Comparison of ENCODE assay signal across 18 cellular contexts in the genomic region with DNA sequence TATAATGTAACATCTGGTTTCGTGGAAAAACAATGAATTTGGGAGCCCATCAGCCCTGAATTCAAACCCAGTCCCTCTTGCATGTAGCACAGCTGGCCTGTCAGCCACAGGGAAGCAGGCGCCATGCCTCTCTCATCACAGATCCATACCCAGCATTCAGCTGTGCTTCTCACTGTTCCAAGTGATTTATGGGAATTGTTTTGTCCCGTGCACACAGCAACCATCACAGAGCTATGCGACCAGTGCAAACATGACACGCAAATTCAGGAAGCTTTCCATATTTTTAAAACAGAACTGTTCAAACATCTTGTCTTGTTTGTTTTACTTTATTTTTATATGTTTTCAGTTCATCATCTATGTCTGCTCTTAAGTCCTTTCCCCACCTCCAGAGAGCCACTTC.
A peak's percentile ranks its signal among the peaks of the same experiment; 100 is the strongest.
DNase-seq lines count a peak whose midpoint lies in the region; ATAC-seq and TF ChIP-seq lines count a peak whose summit lies in the region.
"Had no signal": no experiment of that assay in that cellular context is flagged by ENCODE, and none has a peak within 500 bp of the region (broad histone marks: within the 10 kb centered on the region; RNA-seq: fewer than 3 reads in every experiment).

No MANE protein-coding gene starts in this region.

- H3K4me3 ChIP-seq in BLaER1 treated with 17β-estradiol and CSF1 and Interleukin-3, amounts not matched to agents 10 nM and 100 nM: no peak overlapping the region
- H3K4me3 ChIP-seq in GM23338: no peak overlapping the region
- no peak overlapping the region for H3K4me3 ChIP-seq in coronary artery

- no peak overlapping the region for H3K27ac ChIP-seq in BLaER1 treated with 17β-estradiol and CSF1 and Interleukin-3, amounts not matched to agents 10 nM and 100 nM
- no peak overlapping the region for H3K27ac ChIP-seq in GM23338 (ENCODE audit: low read depth)
- no peak overlapping the region for H3K27ac ChIP-seq in coronary artery
- H3K27ac ChIP-seq: KMS-11 had no signal

- DNase-seq in GM23338 (ENCODE audit: low spot score) (no peak), coronary artery (ENCODE audit: low spot score) (peak; percentile 4), nephron progenitor cell (no peak), NCI-H187 (lab: John Stamatoyannopoulos, UW) (no peak), cerebellar nuclear complex (lab: John Stamatoyannopoulos, UW) (no peak)
- DNase-seq: C1 segment of cervical spinal cord; Calu3; CD4-positive, alpha-beta T cell; DMS 273 treated with DMSO at 0.1 percent for 48 hours; DMS79 treated with DMSO at 0.1 percent for 48 hours; EL; HCEC 1CT; HFFc6; IMR-90 had no signal

- no peak overlapping the region for H3K4me3 Mint-ChIP-seq in GM23338
- no peak overlapping the region for H3K4me3 Mint-ChIP-seq in nephron progenitor cell
- H3K4me3 Mint-ChIP-seq: CD4-positive, alpha-beta T cell; HFFc6 had no signal

- H3K4me1 Mint-ChIP-seq in GM23338 (peaks cover 5% of the 10 kb centered on the region), nephron progenitor cell (peaks cover 36% of the 10 kb centered on the region)

- H3K27ac Mint-ChIP-seq in GM23338 (no peak overlapping the region), nephron progenitor cell (peak overlapping the region; percentile 45)
- H3K27ac Mint-ChIP-seq: CD4-positive, alpha-beta T cell; HFFc6 had no signal

- H3K9ac ChIP-seq in BLaER1 treated with 17β-estradiol and CSF1 and Interleukin-3, amounts not matched to agents 10 nM and 100 nM: no peak overlapping the region
- H3K9ac ChIP-seq: KMS-11 had no signal

- H3K9me2 ChIP-seq in GM23338 (ENCODE audit: insufficient read depth): no peaks in the 10 kb centered on the region

- no peaks in the 10 kb centered on the region for H3F3A ChIP-seq in GM23338 (replicated peaks; ENCODE audit: low read depth)

- H3K36me3 ChIP-seq in BLaER1 treated with 17β-estradiol and CSF1 and Interleukin-3, amounts not matched to agents 10 nM and 100 nM: no peaks in the 10 kb centered on the region
- no peaks in the 10 kb centered on the region; the same call in 1 of the 2 replicates for H3K36me3 ChIP-seq in GM23338 (ENCODE audit: insufficient read depth)

- TF ChIP-seq CTCF in GM23338 (conservative IDR thresholded peaks at IDR 0.05; ENCODE audit: low read depth in 2 of 2): no peak
- no peak for TF ChIP-seq CTCF in coronary artery (IDR thresholded peaks at IDR 0.05)
- no peak for TF ChIP-seq CTCF in nephron progenitor cell (IDR thresholded peaks at IDR 0.05)

- H3K27me3 Mint-ChIP-seq in GM23338 (ENCODE audit: insufficient read depth, low read depth, poor library complexity) (no peaks in the 10 kb centered on the region), nephron progenitor cell (ENCODE audit: low read depth, poor library complexity) (peaks cover 10% of the 10 kb centered on the region)

- no peaks in the 10 kb centered on the region for H3K79me2 ChIP-seq in GM23338 (replicated peaks; ENCODE audit: insufficient read depth)

- peaks cover 57% of the 10 kb centered on the region for H3K9me3 Mint-ChIP-seq in GM23338
- peaks cover 46% of the 10 kb centered on the region for H3K9me3 Mint-ChIP-seq in nephron progenitor cell

- H3K36me3 Mint-ChIP-seq in GM23338 (ENCODE audit: low read depth): peaks cover 25% of the 10 kb centered on the region
- H3K36me3 Mint-ChIP-seq in nephron progenitor cell (ENCODE audit: low read depth): peaks cover 8% of the 10 kb centered on the region

- H3K9me3 ChIP-seq in BLaER1 treated with 17β-estradiol and CSF1 and Interleukin-3, amounts not matched to agents 10 nM and 100 nM (replicated peaks in 1 of 11): peaks cover 19 to 38% (median 36%) of the 10 kb centered on the region in 11 experiments

- ATAC-seq in GM23338 (no peak), GM21423 (IDR thresholded peaks at IDR 0.05; ENCODE audit: unreplicated experiment) (no peak), GM21381 (IDR thresholded peaks at IDR 0.05; ENCODE audit: unreplicated experiment) (no peak)

- H2AFZ ChIP-seq in GM23338: peak overlapping the region; percentile 7; the same call in 1 of the 2 replicates

- no peaks in the 10 kb centered on the region for H4K20me1 ChIP-seq in BLaER1 treated with 17β-estradiol and CSF1 and Interleukin-3, amounts not matched to agents 10 nM and 100 nM
- no peaks in the 10 kb centered on the region for H4K20me1 ChIP-seq in GM23338 (replicated peaks; ENCODE audit: insufficient read depth)

- no peaks in the 10 kb centered on the region for H3K27me3 ChIP-seq in BLaER1 treated with 17β-estradiol and CSF1 and Interleukin-3, amounts not matched to agents 10 nM and 100 nM
- no peaks in the 10 kb centered on the region for H3K27me3 ChIP-seq in GM23338 (ENCODE audit: insufficient read depth)

- H3K4me1 ChIP-seq in BLaER1 treated with 17β-estradiol and CSF1 and Interleukin-3, amounts not matched to agents 10 nM and 100 nM: peaks cover 13 to 38% (median 35%) of the 10 kb centered on the region in 10 experiments; a peak in 19 of 20 replicates
- H3K4me1 ChIP-seq in GM23338 (ENCODE audit: insufficient read depth): no peaks in the 10 kb centered on the region

- H3K4me2 ChIP-seq in BLaER1 treated with 17β-estradiol and CSF1 and Interleukin-3, amounts not matched to agents 10 nM and 100 nM: peak overlapping the region in 9 of 11 experiments; percentile 55 to 90 (median 76); a peak in 15 of 22 replicates
- no peak overlapping the region for H3K4me2 ChIP-seq in GM23338
- H3K4me2 ChIP-seq: KMS-11 had no signal

TF ChIP-seq in GM23338, 12 proteins besides CTCF, POLR2A, EP300 and RAD21 (continues in another document):
- TF ChIP-seq EZH2phosphoT487 (IDR thresholded peaks at IDR 0.05; ENCODE audit: unreplicated experiment): no peak
- no peak for TF ChIP-seq CREB1 (CRISPR knock-in tag; IDR thresholded peaks at IDR 0.05; ENCODE audit: low read depth)
- TF ChIP-seq, protein P1, sequence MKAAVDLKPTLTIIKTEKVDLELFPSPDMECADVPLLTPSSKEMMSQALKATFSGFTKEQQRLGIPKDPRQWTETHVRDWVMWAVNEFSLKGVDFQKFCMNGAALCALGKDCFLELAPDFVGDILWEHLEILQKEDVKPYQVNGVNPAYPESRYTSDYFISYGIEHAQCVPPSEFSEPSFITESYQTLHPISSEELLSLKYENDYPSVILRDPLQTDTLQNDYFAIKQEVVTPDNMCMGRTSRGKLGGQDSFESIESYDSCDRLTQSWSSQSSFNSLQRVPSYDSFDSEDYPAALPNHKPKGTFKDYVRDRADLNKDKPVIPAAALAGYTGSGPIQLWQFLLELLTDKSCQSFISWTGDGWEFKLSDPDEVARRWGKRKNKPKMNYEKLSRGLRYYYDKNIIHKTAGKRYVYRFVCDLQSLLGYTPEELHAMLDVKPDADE (IDR thresholded peaks at IDR 0.05): no peak
- no peak for TF ChIP-seq ZNF114 (CRISPR knock-in tag; IDR thresholded peaks at IDR 0.05)
- TF ChIP-seq, protein P2, sequence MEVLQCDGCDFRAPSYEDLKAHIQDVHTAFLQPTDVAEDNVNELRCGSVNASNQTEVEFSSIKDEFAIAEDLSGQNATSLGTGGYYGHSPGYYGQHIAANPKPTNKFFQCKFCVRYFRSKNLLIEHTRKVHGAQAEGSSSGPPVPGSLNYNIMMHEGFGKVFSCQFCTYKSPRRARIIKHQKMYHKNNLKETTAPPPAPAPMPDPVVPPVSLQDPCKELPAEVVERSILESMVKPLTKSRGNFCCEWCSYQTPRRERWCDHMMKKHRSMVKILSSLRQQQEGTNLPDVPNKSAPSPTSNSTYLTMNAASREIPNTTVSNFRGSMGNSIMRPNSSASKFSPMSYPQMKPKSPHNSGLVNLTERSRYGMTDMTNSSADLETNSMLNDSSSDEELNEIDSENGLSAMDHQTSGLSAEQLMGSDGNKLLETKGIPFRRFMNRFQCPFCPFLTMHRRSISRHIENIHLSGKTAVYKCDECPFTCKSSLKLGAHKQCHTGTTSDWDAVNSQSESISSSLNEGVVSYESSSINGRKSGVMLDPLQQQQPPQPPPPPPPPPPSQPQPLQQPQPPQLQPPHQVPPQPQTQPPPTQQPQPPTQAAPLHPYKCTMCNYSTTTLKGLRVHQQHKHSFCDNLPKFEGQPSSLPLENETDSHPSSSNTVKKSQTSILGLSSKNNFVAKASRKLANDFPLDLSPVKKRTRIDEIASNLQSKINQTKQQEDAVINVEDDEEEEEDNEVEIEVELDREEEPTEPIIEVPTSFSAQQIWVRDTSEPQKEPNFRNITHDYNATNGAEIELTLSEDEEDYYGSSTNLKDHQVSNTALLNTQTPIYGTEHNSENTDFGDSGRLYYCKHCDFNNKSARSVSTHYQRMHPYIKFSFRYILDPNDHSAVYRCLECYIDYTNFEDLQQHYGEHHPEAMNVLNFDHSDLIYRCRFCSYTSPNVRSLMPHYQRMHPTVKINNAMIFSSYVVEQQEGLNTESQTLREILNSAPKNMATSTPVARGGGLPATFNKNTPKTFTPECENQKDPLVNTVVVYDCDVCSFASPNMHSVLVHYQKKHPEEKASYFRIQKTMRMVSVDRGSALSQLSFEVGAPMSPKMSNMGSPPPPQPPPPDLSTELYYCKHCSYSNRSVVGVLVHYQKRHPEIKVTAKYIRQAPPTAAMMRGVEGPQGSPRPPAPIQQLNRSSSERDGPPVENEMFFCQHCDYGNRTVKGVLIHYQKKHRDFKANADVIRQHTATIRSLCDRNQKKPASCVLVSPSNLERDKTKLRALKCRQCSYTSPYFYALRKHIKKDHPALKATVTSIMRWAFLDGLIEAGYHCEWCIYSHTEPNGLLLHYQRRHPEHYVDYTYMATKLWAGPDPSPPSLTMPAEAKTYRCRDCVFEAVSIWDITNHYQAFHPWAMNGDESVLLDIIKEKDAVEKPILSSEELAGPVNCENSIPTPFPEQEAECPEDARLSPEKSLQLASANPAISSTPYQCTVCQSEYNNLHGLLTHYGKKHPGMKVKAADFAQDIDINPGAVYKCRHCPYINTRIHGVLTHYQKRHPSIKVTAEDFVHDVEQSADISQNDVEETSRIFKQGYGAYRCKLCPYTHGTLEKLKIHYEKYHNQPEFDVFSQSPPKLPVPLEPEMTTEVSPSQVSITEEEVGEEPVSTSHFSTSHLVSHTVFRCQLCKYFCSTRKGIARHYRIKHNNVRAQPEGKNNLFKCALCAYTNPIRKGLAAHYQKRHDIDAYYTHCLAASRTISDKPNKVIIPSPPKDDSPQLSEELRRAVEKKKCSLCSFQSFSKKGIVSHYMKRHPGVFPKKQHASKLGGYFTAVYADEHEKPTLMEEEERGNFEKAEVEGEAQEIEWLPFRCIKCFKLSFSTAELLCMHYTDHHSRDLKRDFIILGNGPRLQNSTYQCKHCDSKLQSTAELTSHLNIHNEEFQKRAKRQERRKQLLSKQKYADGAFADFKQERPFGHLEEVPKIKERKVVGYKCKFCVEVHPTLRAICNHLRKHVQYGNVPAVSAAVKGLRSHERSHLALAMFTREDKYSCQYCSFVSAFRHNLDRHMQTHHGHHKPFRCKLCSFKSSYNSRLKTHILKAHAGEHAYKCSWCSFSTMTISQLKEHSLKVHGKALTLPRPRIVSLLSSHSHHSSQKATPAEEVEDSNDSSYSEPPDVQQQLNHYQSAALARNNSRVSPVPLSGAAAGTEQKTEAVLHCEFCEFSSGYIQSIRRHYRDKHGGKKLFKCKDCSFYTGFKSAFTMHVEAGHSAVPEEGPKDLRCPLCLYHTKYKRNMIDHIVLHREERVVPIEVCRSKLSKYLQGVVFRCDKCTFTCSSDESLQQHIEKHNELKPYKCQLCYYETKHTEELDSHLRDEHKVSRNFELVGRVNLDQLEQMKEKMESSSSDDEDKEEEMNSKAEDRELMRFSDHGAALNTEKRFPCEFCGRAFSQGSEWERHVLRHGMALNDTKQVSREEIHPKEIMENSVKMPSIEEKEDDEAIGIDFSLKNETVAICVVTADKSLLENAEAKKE (CRISPR knock-in tag; IDR thresholded peaks at IDR 0.05): no peak
